In the genomic region with DNA sequence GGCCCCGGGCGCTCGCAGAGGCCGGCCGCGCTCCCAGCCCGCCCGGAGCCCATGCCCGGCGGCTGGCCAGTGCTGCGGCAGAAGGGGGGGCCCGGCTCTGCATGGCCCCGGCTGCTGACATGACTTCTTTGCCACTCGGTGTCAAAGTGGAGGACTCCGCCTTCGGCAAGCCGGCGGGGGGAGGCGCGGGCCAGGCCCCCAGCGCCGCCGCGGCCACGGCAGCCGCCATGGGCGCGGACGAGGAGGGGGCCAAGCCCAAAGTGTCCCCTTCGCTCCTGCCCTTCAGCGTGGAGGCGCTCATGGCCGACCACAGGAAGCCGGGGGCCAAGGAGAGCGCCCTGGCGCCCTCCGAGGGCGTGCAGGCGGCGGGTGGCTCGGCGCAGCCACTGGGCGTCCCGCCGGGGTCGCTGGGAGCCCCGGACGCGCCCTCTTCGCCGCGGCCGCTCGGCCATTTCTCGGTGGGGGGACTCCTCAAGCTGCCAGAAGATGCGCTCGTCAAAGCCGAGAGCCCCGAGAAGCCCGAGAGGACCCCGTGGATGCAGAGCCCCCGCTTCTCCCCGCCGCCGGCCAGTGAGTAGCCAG, we compare ENCODE assay signal across 8 cellular contexts. TPM values are rescaled to one million over a fixed set of nuclear protein-coding genes. Genes with fewer than 3 reads are reported as not detected.
DNase-seq lines count a peak whose midpoint lies in the region; ATAC-seq, FAIRE-seq and TF ChIP-seq lines count a peak whose summit lies in the region.

No MANE protein-coding gene starts in this region.

- H3K9me3 ChIP-seq in heart left ventricle (peaks cover 0 to 3% (median 0%) of the 10 kb centered on the region in 12 donors), skeletal muscle tissue (ENCODE audit: control insufficient read depth in 3 of 3, low read length in 3 of 3) (no peaks in the 10 kb centered on the region)

- DNase-seq in RCC 7860 (ENCODE audit: low spot score): peak; percentile 10
- DNase-seq in heart left ventricle: peak in 1 of 5 donors; percentile 30
- no peak for DNase-seq in kidney tubule cell (ENCODE audit: low spot score)
- no peak for DNase-seq in head of caudate nucleus
- DNase-seq in NCI-H1694 (lab: John Stamatoyannopoulos, UW): no peak

- WGBS in heart left ventricle, 4 donors: 0 to 3% (median 1%) methylated on average over 17 to 65 of the region's 65 CpGs

- TF ChIP-seq POLR2A in heart left ventricle (IDR thresholded peaks at IDR 0.05): no peak

- peaks cover 68 to 98% (median 91%) of the 10 kb centered on the region in 9 donors for H3K27me3 ChIP-seq in heart left ventricle
- peaks cover 78 to 86% (median 81%) of the 10 kb centered on the region in 3 donors for H3K27me3 ChIP-seq in skeletal muscle tissue (ENCODE audit: control insufficient read depth in 3 of 3, insufficient read depth in 3 of 3, low read length in 3 of 3)

- no peak for FAIRE-seq in RCC 7860 (lab: Jason Lieb, UNC)

- H3K27ac ChIP-seq in heart left ventricle (peak overlapping the region; percentile 48 to 92 (median 84)), skeletal muscle tissue (ENCODE audit: low read depth, low read length) (no peak overlapping the region)

- TF ChIP-seq CTCF in heart left ventricle (IDR thresholded peaks at IDR 0.05): no peak

- H3K9ac ChIP-seq in skeletal muscle tissue (ENCODE audit: low read depth in 1 of 3, low read length in 3 of 3): peak overlapping the region; percentile 10 to 77 (median 56)

- intact Hi-C loops in heart left ventricle (cut with DNase I): loop anchor here in 4 of 10 donors (10.0 kb wide), 3 partner anchors 185 to 375 kb away; a partner anchor contains a TSS
- intact Hi-C loops in head of caudate nucleus (cut with DNase I): no loop called here

- ATAC-seq in GM18517 (IDR thresholded peaks at IDR 0.05; ENCODE audit: unreplicated experiment): peak; percentile 38
- peak; percentile 16 for ATAC-seq in HG02610 (IDR thresholded peaks at IDR 0.05; ENCODE audit: unreplicated experiment)
- ATAC-seq in heart left ventricle: peak in 2 of 4 donors; percentile 34 to 39

- H3K4me3 ChIP-seq in heart left ventricle (peak overlapping the region; percentile 58 to 95 (median 76)), skeletal muscle tissue (ENCODE audit: low read length in 3 of 3) (peak overlapping the region; percentile 66 to 85 (median 81))

- peaks cover 0 to 65% (median 32%) of the 10 kb centered on the region in 12 donors for H3K4me1 ChIP-seq in heart left ventricle
- H3K4me1 ChIP-seq in skeletal muscle tissue (ENCODE audit: control insufficient read depth in 3 of 3, insufficient read depth in 3 of 3, low read length in 3 of 3): peaks cover 23 to 27% (median 26%) of the 10 kb centered on the region in 3 donors

- peaks cover 0 to 20% (median 0%) of the 10 kb centered on the region in 9 donors for H3K36me3 ChIP-seq in heart left ventricle
- H3K36me3 ChIP-seq in skeletal muscle tissue (ENCODE audit: control insufficient read depth in 3 of 3, insufficient read depth in 3 of 3, low read length in 3 of 3): peaks cover 0 to 4% (median 0%) of the 10 kb centered on the region in 3 donors

RNA-seq across cellular contexts. Expression of a gene that starts 0.4 kb away (rescaled TPM):
- 1 to 10 TPM; 2.7 to 7.4 (median 4.2) TPM for total RNA-seq in heart left ventricle
- polyA plus RNA-seq in heart left ventricle: 1 to 10 TPM; 2.2 to 3.0 TPM
- 1.6 TPM for total RNA-seq in skeletal muscle tissue
